ENCODE assay signal across 29 cellular contexts in the genomic region with DNA sequence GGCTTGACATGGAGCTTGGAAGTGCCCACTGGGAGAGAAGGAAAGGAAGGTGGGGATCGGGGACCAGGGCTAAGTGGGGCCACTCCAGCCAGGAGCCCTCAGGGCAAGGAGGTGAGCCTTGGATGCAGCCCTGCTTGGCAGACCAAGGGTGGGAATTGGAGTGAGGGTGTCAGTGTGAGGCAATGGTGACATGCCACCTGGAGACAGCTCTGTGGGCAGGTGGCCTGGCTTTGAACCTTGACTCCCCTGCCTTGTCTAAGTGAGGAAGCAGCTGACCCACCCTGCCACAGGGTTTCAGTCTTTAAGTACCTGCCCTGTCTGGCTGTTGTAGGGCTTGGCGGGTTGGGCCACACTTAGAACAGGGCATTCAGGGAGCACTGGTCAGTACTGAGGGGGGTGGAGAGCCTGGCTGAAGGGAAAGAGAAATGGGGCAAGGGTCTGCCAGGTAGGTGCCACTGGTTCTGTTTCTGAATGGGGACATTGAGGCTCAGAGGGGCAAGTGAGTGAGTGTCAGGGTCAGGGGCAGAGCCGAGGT. TPM values are rescaled to one million over a fixed set of nuclear protein-coding genes. Genes with fewer than 3 reads are reported as not detected.
"Had no signal": no experiment of that assay in that cellular context is flagged by ENCODE, and none has a peak within 500 bp of the region (broad histone marks: within the 10 kb centered on the region; RNA-seq: fewer than 3 reads in every experiment).

No MANE protein-coding gene starts in this region.

- H3K9me3 ChIP-seq: uterus had no signal

- H3K4me3 ChIP-seq: body of pancreas, heart right ventricle, lung, uterus had no signal

- DNase-seq: activated CD4-positive, alpha-beta T cell treated with anti-CD3 and anti-CD28 coated beads for 48 hours; activated CD4-positive, alpha-beta T cell treated with anti-CD3 and anti-CD28 coated beads, Interleukin-2, amount 50 U/mL, for 48 hours; activated CD8-positive, alpha-beta memory T cell treated with anti-CD3 and anti-CD28 coated beads, Interleukin-2, amount 50 U/mL, for 48 hours; activated T-cell treated with anti-CD3 and anti-CD28 coated beads, Interleukin-2, amount 50 U/mL, for 24 hours; anterior cingulate cortex; body of pancreas; cerebellar nuclear complex; cortex of kidney; foreskin fibroblast; heart right ventricle; kidney glomerular epithelial cell; mesendoderm; small intestine; stimulated activated CD4-positive, alpha-beta T cell treated with anti-CD3 and anti-CD28 coated beads, Interleukin-1b, Interleukin-23, amount 100 ng/mL, for 48 hours; stimulated activated CD4-positive, alpha-beta T cell treated with anti-CD3 and anti-CD28 coated beads, Interleukin-4, amount 100 ng/mL, for 4 hours; stimulated activated CD8-positive, alpha-beta memory T cell treated with anti-CD3 and anti-CD28 coated beads, Interleukin-4, amount 100 ng/mL, for 48 hours; stimulated activated naive CD8-positive, alpha-beta T cell treated with anti-CD3 and anti-CD28 coated beads, Interleukin-15, amount 100 ng/mL, for 72 hours; substantia nigra; T-helper 9 cell; uterus had no signal

- H3K4me1 ChIP-seq: body of pancreas had no signal

- H3K27ac ChIP-seq: body of pancreas, uterus, VCaP had no signal

- H3K36me3 ChIP-seq: uterus had no signal

- ATAC-seq: body of pancreas; esophagus mucosa; heart right ventricle; left lobe of liver; sciatic nerve; stimulated activated memory B cell treated with anti-CD40 and anti-IgM and Interleukin-4, amounts not matched to agents 10 μg/mL and 1 μg/mL and 100 μg/mL, for 72 hours; stimulated activated naive CD8-positive, alpha-beta T cell treated with anti-CD3 and anti-CD28 coated beads, Interleukin-15, amount 100 ng/mL, for 72 hours had no signal

- H3K27me3 ChIP-seq: body of pancreas had no signal

RNA-seq across cellular contexts. Expression of a gene that starts 4.8 kb away (rescaled TPM):
- total RNA-seq: osteocyte; progenitor cell of endocrine pancreas; T-helper 1 cell treated with Interleukin-12 subunit alpha and Interleukin-12 subunit beta and Interleukin-4 antibody, amounts not matched to agents 30 ng/mL and 1 ng/mL, for 36 hours had no signal
